11 cellular contexts compared by ENCODE assay signal in the genomic region with DNA sequence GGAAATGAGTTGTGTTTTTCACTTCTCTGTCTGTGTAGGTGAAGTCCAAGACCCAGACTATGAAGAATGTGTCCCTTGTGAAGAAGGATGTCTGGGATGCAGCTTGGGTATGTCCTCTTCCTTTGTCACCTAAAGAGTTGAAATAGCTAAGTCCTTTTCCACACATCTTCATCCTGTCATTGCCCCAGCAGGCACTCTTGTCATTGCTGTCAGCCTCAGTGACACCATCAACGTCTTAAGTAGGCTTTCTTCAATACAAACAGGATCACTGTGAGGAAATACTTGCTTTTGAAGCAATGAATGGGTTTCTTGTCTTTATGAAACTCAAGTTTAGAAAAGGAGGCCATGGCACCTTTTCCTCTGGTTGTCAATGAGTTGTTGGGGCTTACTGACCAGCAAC.
"Had no signal": no experiment of that assay in that cellular context is flagged by ENCODE, and none has a peak within 500 bp of the region (broad histone marks: within the 10 kb centered on the region; RNA-seq: fewer than 3 reads in every experiment).

No MANE protein-coding gene starts in this region.

- H2AFZ ChIP-seq: GM23248, GM23338 had no signal

- H3K36me3 ChIP-seq: HAP-1 had no signal

- H3K4me1 ChIP-seq: HAP-1 had no signal

- ATAC-seq: GM23338, HCT116 had no signal

- H3K4me3 ChIP-seq: GM23248, GM23338, HAP-1 had no signal

- H3K9ac ChIP-seq: GM23248 had no signal

- H3K27ac ChIP-seq: GM23248 had no signal

- FAIRE-seq: H1, H54 had no signal

- H3K4me2 ChIP-seq: GM23338 had no signal

- H3K9me3 ChIP-seq: HAP-1 had no signal

- DNase-seq: GM23248, GOT3, H7, H9, HCEC 1CT, HFFc6 had no signal
